ENCODE assay signal across 17 cellular contexts in the genomic region with DNA sequence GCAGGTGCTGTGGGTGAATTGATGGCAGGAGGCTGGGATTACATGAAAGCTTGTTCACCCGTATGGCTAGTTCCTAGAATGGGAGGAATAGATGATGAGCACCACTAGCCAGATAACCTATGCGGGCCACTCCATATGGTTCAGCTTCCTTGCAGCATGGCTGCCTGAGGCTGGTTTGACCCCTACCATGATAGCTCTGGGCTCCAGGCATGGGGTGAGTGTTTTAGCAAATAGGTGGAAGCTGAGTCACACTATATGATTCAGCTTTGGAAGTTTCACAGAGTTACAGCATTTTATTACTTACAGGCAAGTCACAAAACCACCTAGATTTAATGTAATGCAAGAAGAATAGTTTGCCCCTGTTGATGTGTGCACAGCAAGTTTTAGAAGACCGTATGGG.
DNase-seq lines count a peak whose midpoint lies in the region; ATAC-seq, FAIRE-seq and TF ChIP-seq lines count a peak whose summit lies in the region.
"Had no signal": no experiment of that assay in that cellular context is flagged by ENCODE, and none has a peak within 500 bp of the region (broad histone marks: within the 10 kb centered on the region; RNA-seq: fewer than 3 reads in every experiment).

No MANE protein-coding gene starts in this region.

- no peak for FAIRE-seq in H54 (lab: Jason Lieb, UNC)
- FAIRE-seq in RCC 7860 (lab: Jason Lieb, UNC), result no peak

- intact Hi-C loops in posterior cingulate gyrus (cut with DNase I), result no loop called here

- no peak for ATAC-seq in activated CD4-positive, CD25-positive, alpha-beta regulatory T cell treated with anti-CD3 and anti-CD28 coated beads, Interleukin-2, amount 50 U/mL, for 24 hours

- DNase-seq in H54 (ENCODE audit: insufficient read length, low spot score) (peak; percentile 1), RCC 7860 (ENCODE audit: low spot score) (peak; percentile 10), epithelial cell of prostate (ENCODE audit: low read depth, low spot score) (peak; percentile 24), skeletal muscle cell (ENCODE audit: low read depth) (peak; percentile 37), posterior cingulate gyrus (no peak), iPS-NIHi7 (ENCODE audit: extremely low spot score) (no peak)
- DNase-seq: activated B cell treated with CpG ODN at 0.5 μM for 24 hours, C1 segment of cervical spinal cord, erythroblast, left ventricle myocardium inferior, NCI-H2029 treated with DMSO at 0.1 percent for 48 hours, NCI-H69, RPMI8226, T-helper 1 cell had no signal

- H3K4me3 ChIP-seq in skeletal muscle cell (ENCODE audit: low read depth, low read length), result no peak overlapping the region
- H3K4me3 ChIP-seq: coronary artery, hepatocyte, left ventricle myocardium inferior had no signal

- no peak for TF ChIP-seq POLR2A in H54 (IDR thresholded peaks at IDR 0.05; ENCODE audit: low read depth, low read length)

- peak overlapping the region; percentile 84 for H3K27ac ChIP-seq in epithelial cell of prostate
- H3K27ac ChIP-seq: coronary artery, hepatocyte, left ventricle myocardium inferior had no signal

Comparison
In these comparisons a context has a peak if more than half of its experiments do, and no peak if none do; other contexts are left out.
1. DNase-seq: peak in H54 (single experiment), RCC 7860 (single experiment), epithelial cell of prostate (single experiment) and skeletal muscle cell (single experiment); none in posterior cingulate gyrus (0 of 10) and iPS-NIHi7 (single experiment).